1 cellular context compared by ENCODE assay signal in genomic region chr19:13959141-13959961, GRCh38.
TF ChIP-seq lines count a peak whose summit lies in the region.

No MANE protein-coding gene starts in this region.

TF ChIP-seq in HEK293, 187 proteins besides CTCF, POLR2A, EP300 and RAD21:
- TF ChIP-seq ZNF341 (tag by site-specific recombination; IDR thresholded peaks at IDR 0.05; ENCODE audit: low read depth) (no peak), IKZF3 (tag by site-specific recombination; IDR thresholded peaks at IDR 0.05) (no peak), ATF2 (tag by site-specific recombination; IDR thresholded peaks at IDR 0.05; ENCODE audit: low read depth) (peak; percentile 60; the same call in 1 of the 2 replicates), EGR2 (tag by site-specific recombination; IDR thresholded peaks at IDR 0.05; ENCODE audit: low read depth) (peak; percentile 54), REST (tag by site-specific recombination; IDR thresholded peaks at IDR 0.05) (no peak), ZNF510 (tag by site-specific recombination; IDR thresholded peaks at IDR 0.05; ENCODE audit: insufficient replicate concordance) (no peak), ZSCAN4 (tag by site-specific recombination; IDR thresholded peaks at IDR 0.05) (no peak), ZFHX2 (tag by site-specific recombination; conservative IDR thresholded peaks at IDR 0.05) (peak; percentile 58)
